29 cellular contexts compared by ENCODE assay signal in genomic region chr18:74936343-74936742, GRCh38.
"Had no signal": no experiment of that assay in that cellular context is flagged by ENCODE, and none has a peak within 500 bp of the region (broad histone marks: within the 10 kb centered on the region; RNA-seq: fewer than 3 reads in every experiment).

No MANE protein-coding gene starts in this region.

- H3K79me2 ChIP-seq: hepatocyte had no signal

- FAIRE-seq: colon, endometrium had no signal

- H3K27ac Mint-ChIP-seq: immature natural killer cell; mesothelial cell of epicardium; naive thymus-derived CD8-positive, alpha-beta T cell had no signal

- H2AFZ ChIP-seq: hepatocyte had no signal

- H3K4me3 ChIP-seq: coronary artery, dorsolateral prefrontal cortex, esophagus squamous epithelium, gastrocnemius medialis, heart left ventricle, hepatocyte, left lung, lower lobe of right lung, mucosa of descending colon had no signal

- H3K36me3 ChIP-seq: gastrocnemius medialis, left lung, lower lobe of right lung had no signal

- H3K27me3 ChIP-seq: dorsolateral prefrontal cortex, esophagus squamous epithelium, gastrocnemius medialis, heart left ventricle, hepatocyte, left lung had no signal

- DNase-seq: dermis blood vessel endothelial cell; dorsolateral prefrontal cortex; effector CD4-positive, alpha-beta T cell; effector memory CD4-positive, alpha-beta T cell; erythroblast; esophagus squamous epithelium; foreskin fibroblast; foreskin melanocyte; gastrocnemius medialis; heart left ventricle; hypothalamus; immature natural killer cell; islet precursor cell; kidney; kidney glomerular epithelial cell; left lung; left ventricle myocardium superior; lower lobe of right lung; mesenchymal stem cell; mucosa of descending colon; naive B cell; naive thymus-derived CD8-positive, alpha-beta T cell had no signal

- H3K9me3 ChIP-seq: esophagus squamous epithelium, gastrocnemius medialis, heart left ventricle, left lung, lower lobe of right lung, mucosa of descending colon had no signal

- H3K27me3 Mint-ChIP-seq: naive B cell; naive thymus-derived CD8-positive, alpha-beta T cell had no signal

- H3K4me2 ChIP-seq: hepatocyte had no signal

- H3K4me1 ChIP-seq: esophagus squamous epithelium, gastrocnemius medialis, heart left ventricle, left lung, lower lobe of right lung had no signal

- H3K9me3 Mint-ChIP-seq: immature natural killer cell; mesothelial cell of epicardium; naive B cell; naive thymus-derived CD8-positive, alpha-beta T cell had no signal

- H3K4me3 Mint-ChIP-seq: immature natural killer cell; mesothelial cell of epicardium; naive B cell; naive thymus-derived CD8-positive, alpha-beta T cell had no signal

- ATAC-seq: esophagus mucosa; gastrocnemius medialis; heart left ventricle; left ventricle myocardium superior; mucosa of descending colon; naive thymus-derived CD8-positive, alpha-beta T cell had no signal

- H3K4me1 Mint-ChIP-seq: immature natural killer cell, mesothelial cell of epicardium had no signal

- H3K27ac ChIP-seq: coronary artery, dorsolateral prefrontal cortex, epithelial cell of prostate, esophagus squamous epithelium, gastrocnemius medialis, heart left ventricle, hepatocyte, left lung, lower lobe of right lung had no signal
